Comparison of ENCODE assay signal across 8 cellular contexts in genomic region chr12:39619660-39620433, GRCh38. TPM values are rescaled to one million over a fixed set of nuclear protein-coding genes. Genes with fewer than 3 reads are reported as not detected.
DNase-seq lines count a peak whose midpoint lies in the region; ATAC-seq and TF ChIP-seq lines count a peak whose summit lies in the region.

TSS of gene ABCD2 (minus strand) at chr12:39619803. CDS start at chr12:39619615, 188 bp downstream.

- no peaks in the 10 kb centered on the region for H3K79me2 ChIP-seq in OCI-LY3 (ENCODE audit: low read length)

- no peaks in the 10 kb centered on the region for H4K20me1 ChIP-seq in OCI-LY3 (ENCODE audit: insufficient read depth, low read length)

- TF ChIP-seq POLR2A in esophagus muscularis mucosa (IDR thresholded peaks at IDR 0.05; ENCODE audit: low read depth), result no peak

- H3K9me3 ChIP-seq in Caco-2, result no peaks in the 10 kb centered on the region
- H3K9me3 ChIP-seq in OCI-LY3 (ENCODE audit: insufficient read depth, low read length), result no peaks in the 10 kb centered on the region
- H3K9me3 ChIP-seq in esophagus muscularis mucosa, result no peaks in the 10 kb centered on the region
- no peaks in the 10 kb centered on the region for H3K9me3 ChIP-seq in muscle layer of colon (ENCODE audit: low read length)

- H3K27me3 ChIP-seq in Caco-2 (replicated peaks; ENCODE audit: control insufficient read depth, insufficient read depth, low read length) (no peaks in the 10 kb centered on the region), OCI-LY3 (ENCODE audit: low read depth, low read length) (no peaks in the 10 kb centered on the region), esophagus muscularis mucosa (no peaks in the 10 kb centered on the region), muscle layer of colon (ENCODE audit: control insufficient read depth in 1 of 2, insufficient read depth in 2 of 2, low read length in 2 of 2) (no peaks in the 10 kb centered on the region)

- H3K9ac ChIP-seq in OCI-LY3 (ENCODE audit: low read length) (peak within 1 kb of the TSS; percentile 88), muscle layer of colon (ENCODE audit: low read length) (peak within 1 kb of the TSS; percentile 44)

- H3K4me1 Mint-ChIP-seq in Caco-2 (ENCODE audit: low read depth, unreplicated experiment), result no peaks in the 10 kb centered on the region

- H3K4me2 ChIP-seq in OCI-LY3 (ENCODE audit: low read length), result peak within 1 kb of the TSS; percentile 88

- peak; percentile 66 to 67 for DNase-seq in Caco-2
- DNase-seq in HS-27A (ENCODE audit: low read depth), result peak; percentile 51
- DNase-seq in activated T-cell treated with anti-CD3 and anti-CD28 coated beads for 4 hours, result peak; percentile 62
- DNase-seq in esophagus muscularis mucosa (ENCODE audit: extremely low spot score), result peak; percentile 94
- DNase-seq in stimulated activated CD8-positive, alpha-beta memory T cell treated with anti-CD3 and anti-CD28 coated beads, Interleukin-7, amount 100 ng/mL, for 48 hours (ENCODE audit: extremely low read depth in 1 of 2, low read depth in 1 of 2), result peak; percentile 25 to 71

- H2AFZ ChIP-seq in OCI-LY3 (ENCODE audit: low read depth, low read length), result peak within 1 kb of the TSS; percentile 50

- no peaks in the 10 kb centered on the region for H3K36me3 ChIP-seq in Caco-2 (ENCODE audit: control insufficient read depth, insufficient read depth, low read length)
- no peaks in the 10 kb centered on the region for H3K36me3 ChIP-seq in OCI-LY3 (replicated peaks; ENCODE audit: low read depth, low read length)
- no peaks in the 10 kb centered on the region for H3K36me3 ChIP-seq in esophagus muscularis mucosa
- no peaks in the 10 kb centered on the region for H3K36me3 ChIP-seq in muscle layer of colon (ENCODE audit: insufficient read depth, low read length)

- CTCF ChIA-PET in Caco-2 (lab: Charles Lee), result interaction anchor here (0.7 to 1.0 kb wide), 3 partner anchors 27 to 103 kb away, joined by 4 to 6 read pairs (median 4); no protein-coding TSS in a partner anchor

- H3K4me3 ChIP-seq in Caco-2 (ENCODE audit: low read depth, low read length) (peak within 1 kb of the TSS; percentile 34), OCI-LY3 (ENCODE audit: low read length) (peak within 1 kb of the TSS; percentile 81), esophagus muscularis mucosa (peak within 1 kb of the TSS; percentile 57 to 68 (median 60)), muscle layer of colon (ENCODE audit: low read depth in 1 of 2, low read length in 2 of 2) (peak within 1 kb of the TSS; percentile 53 to 92)

- no peak within 1 kb of the TSS for H3K4me3 Mint-ChIP-seq in Caco-2 (ENCODE audit: unreplicated experiment)

- intact Hi-C loops in Caco-2 (cut with micrococcal nuclease; ENCODE audit: unreplicated experiment), result loop anchor here (10.0 kb wide), 2 partner anchors 175 to 305 kb away; partner anchors contain the start of gene KIF21A
- intact Hi-C loops in esophagus muscularis mucosa (cut with DNase I), result no loop called here

- no peaks in the 10 kb centered on the region for H3K36me3 Mint-ChIP-seq in Caco-2 (ENCODE audit: insufficient read depth, unreplicated experiment)

- H3K27ac Mint-ChIP-seq in Caco-2 (ENCODE audit: unreplicated experiment), result no peak within 1 kb of the TSS

- TF ChIP-seq EP300 in esophagus muscularis mucosa (IDR thresholded peaks at IDR 0.05), result no peak

- POLR2A ChIA-PET in Caco-2 (lab: Charles Lee), result no interaction called here

- no peaks in the 10 kb centered on the region for H3K9me3 Mint-ChIP-seq in Caco-2 (ENCODE audit: unreplicated experiment)

- peak; percentile 71 for ATAC-seq in GM21360 (IDR thresholded peaks at IDR 0.05; ENCODE audit: unreplicated experiment)

- BruUV-seq in Caco-2 (replicated peaks; lab: Mats Ljungman, UMichigan), result no TSS peak

- 0 out of 2 replicates have a peak, but pooled peaks cover 3% of the 10 kb centered on the region for H3K4me1 ChIP-seq in Caco-2
- H3K4me1 ChIP-seq in OCI-LY3 (ENCODE audit: low read length), result peaks cover 50% of the 10 kb centered on the region
- H3K4me1 ChIP-seq in esophagus muscularis mucosa, result peaks cover 0 to 47% (median 29%) of the 10 kb centered on the region in 4 donors
- peaks cover 5% of the 10 kb centered on the region for H3K4me1 ChIP-seq in muscle layer of colon (ENCODE audit: insufficient read depth, low read length)

- TF ChIP-seq CTCF in Caco-2 (IDR thresholded peaks at IDR 0.05; ENCODE audit: insufficient read depth in 1 of 2, low read depth in 1 of 2, low read length in 1 of 2, severe bottlenecking in 1 of 2, unreplicated experiment in 1 of 2), result no peak
- TF ChIP-seq CTCF in OCI-LY3 (IDR thresholded peaks at IDR 0.05; ENCODE audit: low read depth, low read length), result no peak; the same call in 1 of the 2 replicates
- TF ChIP-seq CTCF in esophagus muscularis mucosa (IDR thresholded peaks at IDR 0.05), result peak in 1 of 3 experiments; percentile 10

- WGBS in esophagus muscularis mucosa, result under 1% methylated on average over 20 of the region's 20 CpGs

- peak within 1 kb of the TSS; percentile 92 for H3K27ac ChIP-seq in OCI-LY3 (ENCODE audit: low read length)
- H3K27ac ChIP-seq in esophagus muscularis mucosa (replicated peaks in 1 of 4), result peak within 1 kb of the TSS; percentile 69 to 81 (median 80)
- H3K27ac ChIP-seq in muscle layer of colon (ENCODE audit: low read depth, low read length), result peak within 1 kb of the TSS; percentile 85

- H3K27me3 Mint-ChIP-seq in Caco-2 (ENCODE audit: insufficient read depth, unreplicated experiment), result no peaks in the 10 kb centered on the region

RNA-seq across cellular contexts. Expression of gene ABCD2, which starts in this region (rescaled TPM):
- not detected in 2 replicates for total RNA-seq in Caco-2 (2022)
- 1 to 10 TPM in 2 of 4 donors, under 1 TPM in 2; 0.39 to 1.8 (median 0.97) TPM for total RNA-seq in esophagus muscularis mucosa

Comparison
In these comparisons a context has a peak if more than half of its experiments do, and no peak if none do; other contexts are left out.
1. Peak in every context shown above with its lines: DNase-seq, ATAC-seq, H3K4me3 ChIP-seq and H3K27ac ChIP-seq.
2. Peak in DNase-seq and H3K4me3 ChIP-seq in Caco-2; RNA of the gene not detected or under 1 TPM.